Comparison of ENCODE assay signal across 1 cellular context in the genomic region with DNA sequence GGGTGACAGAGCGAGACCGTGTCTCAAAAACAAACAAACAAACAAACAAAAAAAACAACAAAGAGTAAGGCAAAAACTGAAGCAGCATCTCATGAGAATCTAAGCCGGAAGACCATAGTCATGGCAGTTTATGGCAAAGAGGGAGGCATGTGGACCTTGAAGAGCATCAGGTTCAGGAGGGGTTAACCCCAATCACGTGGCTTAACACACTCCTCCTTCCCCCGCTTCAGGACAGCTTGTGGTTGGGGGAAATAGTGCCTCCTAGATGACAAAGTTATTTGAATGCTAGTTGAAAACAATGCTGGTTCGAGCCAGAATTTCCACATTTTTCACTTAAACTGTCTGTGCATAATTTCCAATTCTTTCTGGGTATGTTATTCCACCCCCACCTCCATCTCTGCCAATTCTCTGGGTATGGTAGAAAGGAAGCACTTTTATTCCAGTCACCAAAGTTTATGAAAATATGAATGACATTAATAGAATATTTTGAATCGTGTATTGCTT.
TF ChIP-seq lines count a peak whose summit lies in the region.

No MANE protein-coding gene starts in this region.

TF ChIP-seq in K562, 482 proteins besides CTCF, POLR2A, EP300 and RAD21 (continued from another document and continues in another):
- TF ChIP-seq, protein P1, sequence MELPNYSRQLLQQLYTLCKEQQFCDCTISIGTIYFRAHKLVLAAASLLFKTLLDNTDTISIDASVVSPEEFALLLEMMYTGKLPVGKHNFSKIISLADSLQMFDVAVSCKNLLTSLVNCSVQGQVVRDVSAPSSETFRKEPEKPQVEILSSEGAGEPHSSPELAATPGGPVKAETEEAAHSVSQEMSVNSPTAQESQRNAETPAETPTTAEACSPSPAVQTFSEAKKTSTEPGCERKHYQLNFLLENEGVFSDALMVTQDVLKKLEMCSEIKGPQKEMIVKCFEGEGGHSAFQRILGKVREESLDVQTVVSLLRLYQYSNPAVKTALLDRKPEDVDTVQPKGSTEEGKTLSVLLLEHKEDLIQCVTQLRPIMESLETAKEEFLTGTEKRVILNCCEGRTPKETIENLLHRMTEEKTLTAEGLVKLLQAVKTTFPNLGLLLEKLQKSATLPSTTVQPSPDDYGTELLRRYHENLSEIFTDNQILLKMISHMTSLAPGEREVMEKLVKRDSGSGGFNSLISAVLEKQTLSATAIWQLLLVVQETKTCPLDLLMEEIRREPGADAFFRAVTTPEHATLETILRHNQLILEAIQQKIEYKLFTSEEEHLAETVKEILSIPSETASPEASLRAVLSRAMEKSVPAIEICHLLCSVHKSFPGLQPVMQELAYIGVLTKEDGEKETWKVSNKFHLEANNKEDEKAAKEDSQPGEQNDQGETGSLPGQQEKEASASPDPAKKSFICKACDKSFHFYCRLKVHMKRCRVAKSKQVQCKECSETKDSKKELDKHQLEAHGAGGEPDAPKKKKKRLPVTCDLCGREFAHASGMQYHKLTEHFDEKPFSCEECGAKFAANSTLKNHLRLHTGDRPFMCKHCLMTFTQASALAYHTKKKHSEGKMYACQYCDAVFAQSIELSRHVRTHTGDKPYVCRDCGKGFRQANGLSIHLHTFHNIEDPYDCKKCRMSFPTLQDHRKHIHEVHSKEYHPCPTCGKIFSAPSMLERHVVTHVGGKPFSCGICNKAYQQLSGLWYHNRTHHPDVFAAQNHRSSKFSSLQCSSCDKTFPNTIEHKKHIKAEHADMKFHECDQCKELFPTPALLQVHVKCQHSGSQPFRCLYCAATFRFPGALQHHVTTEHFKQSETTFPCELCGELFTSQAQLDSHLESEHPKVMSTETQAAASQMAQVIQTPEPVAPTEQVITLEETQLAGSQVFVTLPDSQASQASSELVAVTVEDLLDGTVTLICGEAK (IDR thresholded peaks at IDR 0.05): no peak
- TF ChIP-seq, protein P1 (CRISPR knock-in tag; IDR thresholded peaks at IDR 0.05): no peak
- TF ChIP-seq NCOA4 (IDR thresholded peaks at IDR 0.05; ENCODE audit: partially characterized antibody) (no peak), TGIF2 (CRISPR knock-in tag; IDR thresholded peaks at IDR 0.05) (no peak), L3MBTL2 (IDR thresholded peaks at IDR 0.05) (peak; percentile 77), ZNF184 (CRISPR knock-in tag; IDR thresholded peaks at IDR 0.05) (no peak), IFI16 (CRISPR knock-in tag; IDR thresholded peaks at IDR 0.05) (no peak), POLR2AphosphoS5 (IDR thresholded peaks at IDR 0.05; ENCODE audit: control insufficient read depth, insufficient read depth, low read depth, low read length) (no peak), CEBPG (CRISPR knock-in tag; IDR thresholded peaks at IDR 0.05) (no peak), CEBPG (tag; conservative IDR thresholded peaks at IDR 0.05 in 1 of 2, IDR thresholded peaks at IDR 0.05 in 1 of 2) (no peak), RBM14 (IDR thresholded peaks at IDR 0.05; ENCODE audit: borderline replicate concordance, insufficient read depth, low read depth, low read length) (no peak), FOSL1 (tag; conservative IDR thresholded peaks at IDR 0.05) (no peak)
- TF ChIP-seq, protein P2, sequence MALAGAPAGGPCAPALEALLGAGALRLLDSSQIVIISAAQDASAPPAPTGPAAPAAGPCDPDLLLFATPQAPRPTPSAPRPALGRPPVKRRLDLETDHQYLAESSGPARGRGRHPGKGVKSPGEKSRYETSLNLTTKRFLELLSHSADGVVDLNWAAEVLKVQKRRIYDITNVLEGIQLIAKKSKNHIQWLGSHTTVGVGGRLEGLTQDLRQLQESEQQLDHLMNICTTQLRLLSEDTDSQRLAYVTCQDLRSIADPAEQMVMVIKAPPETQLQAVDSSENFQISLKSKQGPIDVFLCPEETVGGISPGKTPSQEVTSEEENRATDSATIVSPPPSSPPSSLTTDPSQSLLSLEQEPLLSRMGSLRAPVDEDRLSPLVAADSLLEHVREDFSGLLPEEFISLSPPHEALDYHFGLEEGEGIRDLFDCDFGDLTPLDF (CRISPR knock-in tag; IDR thresholded peaks at IDR 0.05): no peak
- TF ChIP-seq, protein P3, sequence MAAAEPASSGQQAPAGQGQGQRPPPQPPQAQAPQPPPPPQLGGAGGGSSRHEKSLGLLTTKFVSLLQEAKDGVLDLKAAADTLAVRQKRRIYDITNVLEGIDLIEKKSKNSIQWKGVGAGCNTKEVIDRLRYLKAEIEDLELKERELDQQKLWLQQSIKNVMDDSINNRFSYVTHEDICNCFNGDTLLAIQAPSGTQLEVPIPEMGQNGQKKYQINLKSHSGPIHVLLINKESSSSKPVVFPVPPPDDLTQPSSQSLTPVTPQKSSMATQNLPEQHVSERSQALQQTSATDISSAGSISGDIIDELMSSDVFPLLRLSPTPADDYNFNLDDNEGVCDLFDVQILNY (CRISPR knock-in tag; IDR thresholded peaks at IDR 0.05): no peak
- TF ChIP-seq, protein P4, sequence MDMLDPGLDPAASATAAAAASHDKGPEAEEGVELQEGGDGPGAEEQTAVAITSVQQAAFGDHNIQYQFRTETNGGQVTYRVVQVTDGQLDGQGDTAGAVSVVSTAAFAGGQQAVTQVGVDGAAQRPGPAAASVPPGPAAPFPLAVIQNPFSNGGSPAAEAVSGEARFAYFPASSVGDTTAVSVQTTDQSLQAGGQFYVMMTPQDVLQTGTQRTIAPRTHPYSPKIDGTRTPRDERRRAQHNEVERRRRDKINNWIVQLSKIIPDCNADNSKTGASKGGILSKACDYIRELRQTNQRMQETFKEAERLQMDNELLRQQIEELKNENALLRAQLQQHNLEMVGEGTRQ (CRISPR knock-in tag; IDR thresholded peaks at IDR 0.05): peak; percentile 70
- TF ChIP-seq, protein P5, sequence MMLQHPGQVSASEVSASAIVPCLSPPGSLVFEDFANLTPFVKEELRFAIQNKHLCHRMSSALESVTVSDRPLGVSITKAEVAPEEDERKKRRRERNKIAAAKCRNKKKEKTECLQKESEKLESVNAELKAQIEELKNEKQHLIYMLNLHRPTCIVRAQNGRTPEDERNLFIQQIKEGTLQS (IDR thresholded peaks at IDR 0.05): no peak
- TF ChIP-seq, protein P5 (CRISPR knock-in tag; conservative IDR thresholded peaks at IDR 0.05): no peak
- TF ChIP-seq, protein P6, sequence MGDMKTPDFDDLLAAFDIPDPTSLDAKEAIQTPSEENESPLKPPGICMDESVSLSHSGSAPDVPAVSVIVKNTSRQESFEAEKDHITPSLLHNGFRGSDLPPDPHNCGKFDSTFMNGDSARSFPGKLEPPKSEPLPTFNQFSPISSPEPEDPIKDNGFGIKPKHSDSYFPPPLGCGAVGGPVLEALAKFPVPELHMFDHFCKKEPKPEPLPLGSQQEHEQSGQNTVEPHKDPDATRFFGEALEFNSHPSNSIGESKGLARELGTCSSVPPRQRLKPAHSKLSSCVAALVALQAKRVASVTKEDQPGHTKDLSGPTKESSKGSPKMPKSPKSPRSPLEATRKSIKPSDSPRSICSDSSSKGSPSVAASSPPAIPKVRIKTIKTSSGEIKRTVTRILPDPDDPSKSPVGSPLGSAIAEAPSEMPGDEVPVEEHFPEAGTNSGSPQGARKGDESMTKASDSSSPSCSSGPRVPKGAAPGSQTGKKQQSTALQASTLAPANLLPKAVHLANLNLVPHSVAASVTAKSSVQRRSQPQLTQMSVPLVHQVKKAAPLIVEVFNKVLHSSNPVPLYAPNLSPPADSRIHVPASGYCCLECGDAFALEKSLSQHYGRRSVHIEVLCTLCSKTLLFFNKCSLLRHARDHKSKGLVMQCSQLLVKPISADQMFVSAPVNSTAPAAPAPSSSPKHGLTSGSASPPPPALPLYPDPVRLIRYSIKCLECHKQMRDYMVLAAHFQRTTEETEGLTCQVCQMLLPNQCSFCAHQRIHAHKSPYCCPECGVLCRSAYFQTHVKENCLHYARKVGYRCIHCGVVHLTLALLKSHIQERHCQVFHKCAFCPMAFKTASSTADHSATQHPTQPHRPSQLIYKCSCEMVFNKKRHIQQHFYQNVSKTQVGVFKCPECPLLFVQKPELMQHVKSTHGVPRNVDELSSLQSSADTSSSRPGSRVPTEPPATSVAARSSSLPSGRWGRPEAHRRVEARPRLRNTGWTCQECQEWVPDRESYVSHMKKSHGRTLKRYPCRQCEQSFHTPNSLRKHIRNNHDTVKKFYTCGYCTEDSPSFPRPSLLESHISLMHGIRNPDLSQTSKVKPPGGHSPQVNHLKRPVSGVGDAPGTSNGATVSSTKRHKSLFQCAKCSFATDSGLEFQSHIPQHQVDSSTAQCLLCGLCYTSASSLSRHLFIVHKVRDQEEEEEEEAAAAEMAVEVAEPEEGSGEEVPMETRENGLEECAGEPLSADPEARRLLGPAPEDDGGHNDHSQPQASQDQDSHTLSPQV (IDR thresholded peaks at IDR 0.05): no peak
